9 cellular contexts compared by ENCODE assay signal in genomic region chr15:71784719-71785118, GRCh38. TPM values are rescaled to one million over a fixed set of nuclear protein-coding genes. Genes with fewer than 3 reads are reported as not detected.
DNase-seq lines count a peak whose midpoint lies in the region; ATAC-seq and TF ChIP-seq lines count a peak whose summit lies in the region.
"Had no signal": no experiment of that assay in that cellular context is flagged by ENCODE, and none has a peak within 500 bp of the region (broad histone marks: within the 10 kb centered on the region; RNA-seq: fewer than 3 reads in every experiment).

No MANE protein-coding gene starts in this region.

- no peaks in the 10 kb centered on the region for H3K36me3 ChIP-seq in endodermal cell (ENCODE audit: control insufficient read depth, insufficient read depth, low read length)
- H3K36me3 ChIP-seq: neutrophil had no signal

- H3K27ac ChIP-seq in endodermal cell (ENCODE audit: low read depth, low read length), result no peak overlapping the region
- H3K27ac ChIP-seq: neutrophil had no signal

- H3K4me1 ChIP-seq in endodermal cell (ENCODE audit: control insufficient read depth, insufficient read depth, low read length), result no peaks in the 10 kb centered on the region

- H3K27me3 ChIP-seq in endodermal cell (ENCODE audit: control insufficient read depth, insufficient read depth, low read length, poor library complexity, severe bottlenecking), result no peaks in the 10 kb centered on the region
- H3K27me3 ChIP-seq: neutrophil had no signal

- no peak overlapping the region for H3K4me3 Mint-ChIP-seq in endodermal cell

- H3K27me3 Mint-ChIP-seq in endodermal cell (ENCODE audit: insufficient read depth), result peaks cover 2% of the 10 kb centered on the region

- H3K9me3 ChIP-seq in endodermal cell (ENCODE audit: control insufficient read depth, low read length), result no peaks in the 10 kb centered on the region
- H3K9me3 ChIP-seq: neutrophil had no signal

- no peak overlapping the region for H3K9ac ChIP-seq in endodermal cell (ENCODE audit: extremely low read depth, low read length, poor library complexity, severe bottlenecking)

- H3K27ac Mint-ChIP-seq in endodermal cell, result no peak overlapping the region

- no peaks in the 10 kb centered on the region for H3K9me3 Mint-ChIP-seq in endodermal cell

- H3K4me1 Mint-ChIP-seq in endodermal cell, result peaks cover 8% of the 10 kb centered on the region

- H3K36me3 Mint-ChIP-seq in endodermal cell (ENCODE audit: low read depth), result no peaks in the 10 kb centered on the region

- ATAC-seq in GM19351 (IDR thresholded peaks at IDR 0.05; ENCODE audit: unreplicated experiment), result no peak

- WGBS in endodermal cell (ENCODE audit: insufficient coverage in 1 of 2, insufficient read length in 1 of 2), 2 experiments, result 73 to 86% methylated on average over 6 of the region's 6 CpGs

- peak; percentile 65 for DNase-seq in activated effector memory CD4-positive, alpha-beta T cell treated with anti-CD3 and anti-CD28 coated beads, Interleukin-2, amount 50 U/mL, for 16 hours
- no peak for DNase-seq in activated effector memory CD4-positive, alpha-beta T cell treated with Interleukin-2 at 50 U/mL for 16 hours
- DNase-seq in NCI-H69 (lab: John Stamatoyannopoulos, UW) (peak; percentile 5), endodermal cell (peak; percentile 80), SHP77 (lab: John Stamatoyannopoulos, UW) (no peak), activated gamma-delta T cell treated with Interleukin-2 at 50 U/mL for 16 hours (no peak)
- DNase-seq in stimulated activated CD8-positive, alpha-beta memory T cell treated with anti-CD3 and anti-CD28 coated beads, Interleukin-7, amount 100 ng/mL, for 24 hours (ENCODE audit: low read depth), result peak; percentile 6

- H3K4me3 ChIP-seq in endodermal cell (ENCODE audit: low read length), result no peak overlapping the region

- TF ChIP-seq CTCF in endodermal cell (conservative IDR thresholded peaks at IDR 0.05), result peak; percentile 79

RNA-seq across cellular contexts. Expression of gene NR2E3, which starts 25.6 kb away (rescaled TPM):
- under 1 TPM; 0.15 to 0.55 TPM for total RNA-seq in endodermal cell
- polyA plus RNA-seq in endodermal cell (2013, experiment 1 of 2), result 0.28 TPM
- not detected for polyA plus RNA-seq in endodermal cell (2013, experiment 2 of 2)

Comparison
In these comparisons a context has a peak if more than half of its experiments do, and no peak if none do; other contexts are left out.
1. DNase-seq: peak in activated effector memory CD4-positive, alpha-beta T cell treated with anti-CD3 and anti-CD28 coated beads, Interleukin-2, amount 50 U/mL, for 16 hours (single experiment), NCI-H69 (single experiment), endodermal cell (single experiment) and stimulated activated CD8-positive, alpha-beta memory T cell treated with anti-CD3 and anti-CD28 coated beads, Interleukin-7, amount 100 ng/mL, for 24 hours (single experiment); none in activated effector memory CD4-positive, alpha-beta T cell treated with Interleukin-2 at 50 U/mL for 16 hours (single experiment), SHP77 (0 of 2) and activated gamma-delta T cell treated with Interleukin-2 at 50 U/mL for 16 hours (single experiment).